ENCODE assay signal across 8 cellular contexts in the genomic region with DNA sequence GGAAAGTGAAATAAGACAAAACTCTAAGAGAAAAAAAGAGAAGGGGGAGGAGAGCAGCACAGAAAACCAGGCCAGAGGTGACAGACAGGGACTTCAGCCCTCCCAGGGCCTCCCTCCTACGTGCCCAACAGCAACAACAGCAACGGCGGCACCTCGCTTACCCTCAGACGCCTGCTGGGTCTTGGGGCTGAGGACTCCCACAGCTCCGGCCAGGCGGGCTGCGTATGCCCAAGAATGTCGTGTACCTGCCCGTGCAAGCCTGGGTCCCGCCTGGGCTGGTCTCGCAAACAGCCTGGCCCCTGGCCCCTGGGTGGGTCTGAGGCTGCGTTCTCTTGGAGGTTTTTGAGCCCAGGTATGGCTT. TPM values are rescaled to one million over a fixed set of nuclear protein-coding genes. Genes with fewer than 3 reads are reported as not detected.
DNase-seq lines count a peak whose midpoint lies in the region; ATAC-seq, FAIRE-seq and TF ChIP-seq lines count a peak whose summit lies in the region.

No MANE protein-coding gene starts in this region.

- peaks cover 11% of the 10 kb centered on the region for H4K20me1 ChIP-seq in PC-9 (ENCODE audit: insufficient read depth)

- 1 to 3% (median 1%) methylated on average over 6 to 13 of the region's 13 CpGs for WGBS in adrenal gland, 4 donors

- H3K27ac ChIP-seq in PC-9 (peak overlapping the region; percentile 45), adrenal gland (peak overlapping the region; percentile 34 to 90 (median 77)), kidney (ENCODE audit: low read depth in 2 of 2, low read length in 2 of 2) (peak overlapping the region; percentile 92 to 93)

- ATAC-seq in GM21367 (IDR thresholded peaks at IDR 0.05; ENCODE audit: unreplicated experiment), result no peak

- no peak for FAIRE-seq in kidney (lab: Jason Lieb, UNC)

- no peaks in the 10 kb centered on the region for H3K36me3 ChIP-seq in PC-9 (ENCODE audit: low read depth)
- peaks cover 0 to 11% of the 10 kb centered on the region in 2 donors for H3K36me3 ChIP-seq in adrenal gland (replicated peaks in 1 of 2)
- no peaks in the 10 kb centered on the region for H3K36me3 ChIP-seq in kidney (ENCODE audit: control insufficient read depth in 1 of 2, insufficient read depth in 2 of 2, low read length in 2 of 2)

- H3K9ac ChIP-seq in kidney (ENCODE audit: low read length in 2 of 2), result peak overlapping the region; percentile 84 to 92

- TF ChIP-seq POLR2A in adrenal gland (IDR thresholded peaks at IDR 0.05), result no peak

- intact Hi-C loops in PC-9 (cut with micrococcal nuclease; ENCODE audit: unreplicated experiment) (loop anchor here (1.0 kb wide), 1 partner anchor 73 kb away; a partner anchor contains a TSS), adrenal gland (cut with DNase I) (loop anchor here in 1 of 2 donors (10.0 kb wide), 1 partner anchor 93 kb away; a partner anchor contains a TSS), kidney (cut with DNase I) (loop anchor here (10.0 kb wide), 1 partner anchor 453 kb away; no protein-coding TSS in a partner anchor)

- POLR2A ChIA-PET in PC-9 (lab: Charles Lee; ENCODE audit: unreplicated experiment), result interaction anchor here (0.6 kb wide), 1 partner anchor 81 kb away, joined by 4 read pairs; no protein-coding TSS in a partner anchor

- H3F3A ChIP-seq in PC-9 (ENCODE audit: insufficient read depth, low read depth), result no peaks in the 10 kb centered on the region; the same call in 1 of the 2 replicates

- H3K4me1 ChIP-seq in PC-9 (replicated peaks; ENCODE audit: insufficient read depth) (peaks cover 15% of the 10 kb centered on the region), adrenal gland (replicated peaks in 1 of 2) (peaks cover 41 to 60% of the 10 kb centered on the region in 2 donors), kidney (ENCODE audit: control insufficient read depth in 1 of 2, insufficient read depth in 1 of 2, low read depth in 1 of 2, low read length in 2 of 2) (peaks cover 17 to 50% of the 10 kb centered on the region in 2 donors)

- TF ChIP-seq CTCF in PC-9 (conservative IDR thresholded peaks at IDR 0.05) (no peak), adrenal gland (IDR thresholded peaks at IDR 0.05) (no peak), kidney (IDR thresholded peaks at IDR 0.05; ENCODE audit: borderline replicate concordance, extremely low read depth, insufficient read depth) (no peak)

- H3K4me2 ChIP-seq in PC-9, result peak overlapping the region; percentile 85

- H3K9me3 ChIP-seq in PC-9 (ENCODE audit: insufficient read depth, low read depth) (no peaks in the 10 kb centered on the region), adrenal gland (replicated peaks in 1 of 3) (no peaks in the 10 kb centered on the region), kidney (ENCODE audit: control insufficient read depth in 1 of 2, low read length in 2 of 2) (no peaks in the 10 kb centered on the region)

- no peaks in the 10 kb centered on the region for H3K9me2 ChIP-seq in PC-9 (ENCODE audit: insufficient read depth)

- DNase-seq in GM03348 (ENCODE audit: low spot score) (peak; percentile 54), PC-9 (peak in 1 of 2 experiments; percentile 38), adrenal gland (peak in 3 of 7 donors; percentile 49 to 61 (median 53)), kidney (peak; percentile 85), NCI-H510A treated with DMSO at 0.1 percent for 48 hours (lab: John Stamatoyannopoulos, UW) (no peak), midbrain (lab: John Stamatoyannopoulos, UW) (no peak)
- peak in 2 of 3 donors; percentile 16 to 27 for DNase-seq in stimulated activated CD4-positive, alpha-beta T cell treated with anti-CD3 and anti-CD28 coated beads, TNF-alpha, amount 100 ng/mL, for 48 hours (ENCODE audit: low read depth in 3 of 3)

- H3K4me3 ChIP-seq in PC-9, result peak overlapping the region; percentile 59
- H3K4me3 ChIP-seq in adrenal gland, result peak overlapping the region in 3 of 4 donors; percentile 38 to 67 (median 41)
- peak overlapping the region; percentile 83 to 87 for H3K4me3 ChIP-seq in kidney (ENCODE audit: low read length in 2 of 2)

- BruUV-seq in PC-9 (replicated peaks; lab: Mats Ljungman, UMichigan), result TSS peak; percentile 62

- H2AFZ ChIP-seq in PC-9, result peak overlapping the region; percentile 76

- H3K79me2 ChIP-seq in PC-9 (ENCODE audit: low read depth), result peaks cover 61% of the 10 kb centered on the region

- no peaks in the 10 kb centered on the region for H3K27me3 ChIP-seq in PC-9 (ENCODE audit: insufficient read depth, low read depth)
- H3K27me3 ChIP-seq in adrenal gland, result no peaks in the 10 kb centered on the region

- CTCF ChIA-PET in PC-9 (lab: Charles Lee), result interaction anchor here (1.6 kb wide), 1 partner anchor 72 kb away, joined by 5 read pairs; a partner anchor contains a TSS

RNA-seq across cellular contexts. Expression of a gene that starts 30.5 kb away (rescaled TPM):
- 151 and 184 TPM in 2 replicates for total RNA-seq in PC-9 (2021)
- 100 to 1,000 TPM; 103 to 216 (median 153) TPM for total RNA-seq in adrenal gland
- 100 to 1,000 TPM in 2 of 3 donors, 10 to 100 TPM in 1; 30.0 to 217 (median 150) TPM for polyA plus RNA-seq in adrenal gland
- total RNA-seq in kidney, result 80.8 TPM
- 58.2 TPM for polyA plus RNA-seq in kidney (ENCODE audit: insufficient read depth, low read depth, low replicate concordance)

RNA-seq across cellular contexts. Expression of a gene that starts 47.4 kb away (rescaled TPM):
- 9.6 and 12.0 TPM in 2 replicates for total RNA-seq in PC-9 (2021)
- total RNA-seq in adrenal gland, result 100 to 1,000 TPM in 2 of 8 donors, 10 to 100 TPM in 6; 52.3 to 226 (median 60.8) TPM
- polyA plus RNA-seq in adrenal gland, result 100 to 1,000 TPM in 1 of 3 donors, 10 to 100 TPM in 2; 70.4 to 106 (median 82.5) TPM
- total RNA-seq in kidney, result 42.0 TPM
- 12.6 TPM for polyA plus RNA-seq in kidney (ENCODE audit: insufficient read depth, low read depth, low replicate concordance)

Comparison
In these comparisons a context has a peak if more than half of its experiments do, and no peak if none do; other contexts are left out.
1. DNase-seq: peak in GM03348 (single experiment), kidney (single experiment) and stimulated activated CD4-positive, alpha-beta T cell treated with anti-CD3 and anti-CD28 coated beads, TNF-alpha, amount 100 ng/mL, for 48 hours (2 of 3); none in NCI-H510A treated with DMSO at 0.1 percent for 48 hours (single experiment) and midbrain (single experiment).
2. Peak in every context shown above with its lines, with median percentiles within 50 percentile points of each other: H3K27ac ChIP-seq and H3K4me3 ChIP-seq.